Comparison of ENCODE assay signal across 14 cellular contexts in the genomic region with DNA sequence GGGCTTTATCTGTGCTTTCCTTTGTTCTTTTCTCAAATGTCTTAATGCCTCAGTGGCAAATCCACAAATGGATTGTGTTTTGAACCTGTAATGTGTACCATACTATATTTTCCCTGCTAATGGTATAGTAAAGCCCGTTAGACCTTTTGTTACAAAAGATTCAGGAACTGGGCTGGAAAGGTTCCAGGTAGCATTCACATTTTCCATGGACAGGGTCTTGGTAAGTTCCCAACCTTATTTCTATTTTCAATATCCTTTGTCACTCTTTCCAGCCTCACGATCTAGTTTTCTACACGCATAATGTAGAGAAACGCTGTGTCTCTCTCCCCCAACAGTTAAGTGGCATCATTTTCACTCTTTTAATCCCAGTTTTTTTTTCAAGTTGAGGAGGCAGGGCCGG.
DNase-seq lines count a peak whose midpoint lies in the region; ATAC-seq and TF ChIP-seq lines count a peak whose summit lies in the region.
"Had no signal": no experiment of that assay in that cellular context is flagged by ENCODE, and none has a peak within 500 bp of the region (broad histone marks: within the 10 kb centered on the region; RNA-seq: fewer than 3 reads in every experiment).

No MANE protein-coding gene starts in this region.

- H3K27me3 Mint-ChIP-seq in neural progenitor cell (ENCODE audit: insufficient read depth, low read depth) = peaks cover 4% of the 10 kb centered on the region
- no peaks in the 10 kb centered on the region for H3K27me3 Mint-ChIP-seq in progenitor cell of endocrine pancreas

- intact Hi-C loops in ascending aorta (cut with DNase I) = loop anchor here (5.0 to 10.0 kb wide), 3 partner anchors 46 to 152 kb away; partner anchors contain the start of gene PLCE1
- intact Hi-C loops in aorta (cut with DNase I) = loop anchor here (5.0 to 10.0 kb wide), 4 partner anchors 46 to 68 kb away; no protein-coding TSS in a partner anchor

- H3K9me3 ChIP-seq in ascending aorta = no peaks in the 10 kb centered on the region
- no peaks in the 10 kb centered on the region for H3K9me3 ChIP-seq in neural progenitor cell (ENCODE audit: low read depth)
- no peaks in the 10 kb centered on the region for H3K9me3 ChIP-seq in aorta (ENCODE audit: control insufficient read depth, low read length)

- ATAC-seq in aorta (ENCODE audit: low FRiP score) = no peak
- ATAC-seq: CD8-positive, alpha-beta T cell had no signal

- no peaks in the 10 kb centered on the region for H3F3A ChIP-seq in neural progenitor cell (ENCODE audit: low read depth)

- TF ChIP-seq CTCF in ascending aorta (IDR thresholded peaks at IDR 0.05) (no peak), coronary artery (IDR thresholded peaks at IDR 0.05) (no peak), neural progenitor cell (IDR thresholded peaks at IDR 0.05) (no peak), progenitor cell of endocrine pancreas (IDR thresholded peaks at IDR 0.05; ENCODE audit: unreplicated experiment) (no peak)

- H3K36me3 ChIP-seq in ascending aorta (no peaks in the 10 kb centered on the region), neural progenitor cell (no peaks in the 10 kb centered on the region), aorta (ENCODE audit: control insufficient read depth in 1 of 2, insufficient read depth in 2 of 2, low read length in 1 of 2) (no peaks in the 10 kb centered on the region)

- H3K36me3 Mint-ChIP-seq in neural progenitor cell (no peaks in the 10 kb centered on the region), progenitor cell of endocrine pancreas (ENCODE audit: insufficient read depth) (peaks cover 2% of the 10 kb centered on the region)
- H3K36me3 Mint-ChIP-seq: CD8-positive, alpha-beta T cell had no signal

- H3K9ac ChIP-seq in neural progenitor cell = no peak overlapping the region
- H3K9ac ChIP-seq: GM23248 had no signal

- no peaks in the 10 kb centered on the region for H4K20me1 ChIP-seq in neural progenitor cell (ENCODE audit: low read depth)

- H3K27me3 ChIP-seq in ascending aorta (no peaks in the 10 kb centered on the region), neural progenitor cell (no peaks in the 10 kb centered on the region), aorta (ENCODE audit: control insufficient read depth in 1 of 2, insufficient read depth in 2 of 2, low read length in 1 of 2) (no peaks in the 10 kb centered on the region)

- H3K9me3 Mint-ChIP-seq in neural progenitor cell (no peaks in the 10 kb centered on the region), progenitor cell of endocrine pancreas (ENCODE audit: low read depth) (peaks cover 5% of the 10 kb centered on the region)
- H3K9me3 Mint-ChIP-seq: CD8-positive, alpha-beta T cell had no signal

- H3K4me1 ChIP-seq in ascending aorta (peaks cover 3 to 23% of the 10 kb centered on the region in 2 donors), neural progenitor cell (peaks cover 6% of the 10 kb centered on the region), aorta (ENCODE audit: control insufficient read depth in 1 of 2, insufficient read depth in 2 of 2, low read length in 2 of 2) (peaks cover 0 to 6% of the 10 kb centered on the region in 2 donors)
- H3K4me1 ChIP-seq: Caco-2 had no signal

- WGBS in aorta, 2 donors = 20% methylated on average over 5 of the region's 5 CpGs

- no peak overlapping the region for H3K27ac Mint-ChIP-seq in neural progenitor cell
- H3K27ac Mint-ChIP-seq in progenitor cell of endocrine pancreas = no peak overlapping the region
- H3K27ac Mint-ChIP-seq: CD8-positive, alpha-beta T cell had no signal

- H3K4me1 Mint-ChIP-seq in neural progenitor cell (no peaks in the 10 kb centered on the region), progenitor cell of endocrine pancreas (ENCODE audit: low read depth) (no peaks in the 10 kb centered on the region)

- H2AFZ ChIP-seq in neural progenitor cell (replicated peaks) = no peak overlapping the region
- H2AFZ ChIP-seq: GM23248 had no signal

- H3K4me3 Mint-ChIP-seq in neural progenitor cell = no peak overlapping the region
- no peak overlapping the region for H3K4me3 Mint-ChIP-seq in progenitor cell of endocrine pancreas (ENCODE audit: low read depth)
- H3K4me3 Mint-ChIP-seq: CD8-positive, alpha-beta T cell had no signal

- H3K4me2 ChIP-seq in neural progenitor cell = peak overlapping the region; percentile 9

- no peak for DNase-seq in ascending aorta (ENCODE audit: low spot score in 2 of 2)
- DNase-seq in coronary artery (ENCODE audit: low spot score) = no peak
- no peak for DNase-seq in neural progenitor cell (ENCODE audit: low spot score)
- no peak for DNase-seq in aorta
- DNase-seq in OCI-M1 (lab: John Stamatoyannopoulos, UW) = no peak
- DNase-seq in progenitor cell of endocrine pancreas (ENCODE audit: low spot score, unreplicated experiment) = no peak
- DNase-seq: C1 segment of cervical spinal cord; Caco-2; CD8-positive, alpha-beta T cell; DMS153; DND-41; GM23248; H7; HCEC 1CT had no signal

- no peak overlapping the region for H3K4me3 ChIP-seq in ascending aorta
- H3K4me3 ChIP-seq in coronary artery = no peak overlapping the region
- H3K4me3 ChIP-seq in neural progenitor cell = no peak overlapping the region
- no peak overlapping the region for H3K4me3 ChIP-seq in aorta (ENCODE audit: low read length in 2 of 2)
- H3K4me3 ChIP-seq: GM23248 had no signal

- H3K27ac ChIP-seq in ascending aorta (peak overlapping the region; percentile 73), coronary artery (peak overlapping the region; percentile 18 to 19), neural progenitor cell (no peak overlapping the region), aorta (ENCODE audit: low read depth in 1 of 2, low read length in 2 of 2) (peak overlapping the region; percentile 90 to 96)
- H3K27ac ChIP-seq: GM23248 had no signal

- no peaks in the 10 kb centered on the region for H3K79me2 ChIP-seq in neural progenitor cell (ENCODE audit: low read depth)
